In the genomic region with DNA sequence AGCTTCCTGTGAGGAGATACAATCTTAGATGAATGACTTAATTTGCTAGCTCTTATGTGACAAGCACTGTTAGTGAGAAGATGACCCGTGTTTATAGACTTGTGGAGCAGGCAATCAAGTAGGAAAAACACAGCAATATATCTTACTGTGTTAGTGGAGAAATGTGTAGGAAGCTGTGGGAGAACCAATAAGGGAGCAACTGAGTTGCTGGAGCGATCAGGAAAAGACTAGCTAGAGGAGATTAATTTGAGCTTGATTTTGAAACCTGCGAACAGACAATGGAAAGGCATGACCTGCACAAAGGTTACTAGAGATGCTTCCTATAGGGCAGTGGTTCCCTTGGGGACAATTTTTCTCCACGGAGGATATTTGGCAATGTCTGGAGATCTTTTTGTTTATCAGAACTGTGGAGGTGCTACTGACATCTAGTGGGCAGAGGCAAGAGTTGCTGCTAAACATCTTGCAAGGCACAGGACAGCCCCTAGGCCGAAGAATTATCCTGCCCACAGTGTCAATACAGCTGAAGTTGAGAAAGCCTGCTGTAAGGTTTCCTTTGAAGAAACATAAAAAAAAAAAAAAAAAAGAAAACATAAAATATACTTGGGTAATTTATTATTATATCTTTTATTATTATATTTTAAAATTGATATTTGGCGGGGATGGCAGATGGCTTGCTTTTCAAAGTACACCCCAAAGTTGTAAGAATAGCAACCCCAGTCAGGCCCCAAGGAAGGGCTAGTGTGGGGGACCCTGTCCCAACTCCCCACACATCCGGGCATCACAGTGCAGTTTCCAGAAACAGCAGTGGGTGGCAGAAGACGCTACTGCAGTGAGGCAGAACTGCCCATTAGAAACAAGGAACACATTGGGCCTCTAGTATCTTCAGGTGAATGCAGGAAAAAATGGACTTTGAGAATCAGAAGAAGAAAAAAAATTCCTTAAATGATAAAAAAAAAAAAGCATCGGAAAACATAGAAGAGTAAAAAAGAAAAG, we compare ENCODE assay signal across 8 cellular contexts.
DNase-seq lines count a peak whose midpoint lies in the region; ATAC-seq and TF ChIP-seq lines count a peak whose summit lies in the region.

No MANE protein-coding gene starts in this region.

- H3K9me3 Mint-ChIP-seq in activated naive CD4-positive, alpha-beta T cell treated with anti-CD3 and anti-CD28 coated beads, Interleukin-2, amount 10 ng/mL, durations not matched to agents 7 days and 5 days = no peaks in the 10 kb centered on the region

- H3K36me3 ChIP-seq in PC-9 (ENCODE audit: low read depth) (no peaks in the 10 kb centered on the region), parathyroid adenoma (ENCODE audit: control insufficient read depth, insufficient read depth, low read length) (no peaks in the 10 kb centered on the region)

- H3K4me3 ChIP-seq in PC-9 = no peak overlapping the region
- H3K4me3 ChIP-seq in parathyroid adenoma (ENCODE audit: low read depth, low read length) = no peak overlapping the region

- CTCF ChIA-PET in activated naive CD4-positive, alpha-beta T cell treated with anti-CD3 and anti-CD28 coated beads, Interleukin-2, amount 10 ng/mL, durations not matched to agents 7 days and 5 days (lab: Charles Lee) = interaction anchor here (0.7 to 1.7 kb wide), 6 partner anchors 13 to 641 kb away, joined by 3 to 10 read pairs (median 4); no protein-coding TSS in a partner anchor
- CTCF ChIA-PET in PC-9 (lab: Charles Lee) = interaction anchor here (0.6 to 0.7 kb wide), 3 partner anchors 13 to 356 kb away, joined by 3 to 6 read pairs (median 4); no protein-coding TSS in a partner anchor

- H3K79me2 ChIP-seq in PC-9 (ENCODE audit: low read depth) (no peaks in the 10 kb centered on the region), parathyroid adenoma (no peaks in the 10 kb centered on the region)

- no peaks in the 10 kb centered on the region for H3K9me2 ChIP-seq in PC-9 (ENCODE audit: insufficient read depth)

- no peaks in the 10 kb centered on the region for H3K27me3 ChIP-seq in PC-9 (ENCODE audit: insufficient read depth, low read depth)
- H3K27me3 ChIP-seq in parathyroid adenoma (ENCODE audit: control insufficient read depth, insufficient read depth, low read length) = no peaks in the 10 kb centered on the region

- no peaks in the 10 kb centered on the region for H3F3A ChIP-seq in PC-9 (ENCODE audit: insufficient read depth, low read depth)

- H3K4me1 Mint-ChIP-seq in activated naive CD4-positive, alpha-beta T cell treated with anti-CD3 and anti-CD28 coated beads, Interleukin-2, amount 10 ng/mL, durations not matched to agents 7 days and 5 days = no peaks in the 10 kb centered on the region

- no peaks in the 10 kb centered on the region for H3K27me3 Mint-ChIP-seq in activated naive CD4-positive, alpha-beta T cell treated with anti-CD3 and anti-CD28 coated beads, Interleukin-2, amount 10 ng/mL, durations not matched to agents 7 days and 5 days

- DNase-seq in activated naive CD4-positive, alpha-beta T cell treated with anti-CD3 and anti-CD28 coated beads, Interleukin-2, amount 10 ng/mL, durations not matched to agents 7 days and 5 days = peak; percentile 27
- no peak for DNase-seq in activated naive CD4-positive, alpha-beta T cell (lab: John Stamatoyannopoulos, UW)
- peak in 1 of 2 experiments; percentile 11 for DNase-seq in PC-9
- DNase-seq in epidermal melanocyte (ENCODE audit: insufficient read length, low spot score) = no peak

- H3K27ac Mint-ChIP-seq in activated naive CD4-positive, alpha-beta T cell treated with anti-CD3 and anti-CD28 coated beads, Interleukin-2, amount 10 ng/mL, durations not matched to agents 7 days and 5 days = no peak overlapping the region

- peak; percentile 93 for ATAC-seq in GM21360 (IDR thresholded peaks at IDR 0.05; ENCODE audit: unreplicated experiment)
- ATAC-seq in HG03442 (IDR thresholded peaks at IDR 0.05; ENCODE audit: unreplicated experiment) = peak; percentile 74
- peak; percentile 85 for ATAC-seq in esophagus mucosa

- H3K9me3 ChIP-seq in PC-9 (ENCODE audit: insufficient read depth, low read depth) (no peaks in the 10 kb centered on the region), parathyroid adenoma (ENCODE audit: control insufficient read depth, low read length) (no peaks in the 10 kb centered on the region)

- H3K9ac ChIP-seq in parathyroid adenoma = no peak overlapping the region

- H3K4me2 ChIP-seq in PC-9 (0 out of 2 replicates have a peak overlapping the region, but pooled peaks have one; percentile 11), parathyroid adenoma (ENCODE audit: low read length) (no peak overlapping the region)

- no peaks in the 10 kb centered on the region for H3K36me3 Mint-ChIP-seq in activated naive CD4-positive, alpha-beta T cell treated with anti-CD3 and anti-CD28 coated beads, Interleukin-2, amount 10 ng/mL, durations not matched to agents 7 days and 5 days

- no peaks in the 10 kb centered on the region for H4K20me1 ChIP-seq in PC-9 (ENCODE audit: insufficient read depth)

- no TSS peak for BruUV-seq in PC-9 (replicated peaks; lab: Mats Ljungman, UMichigan)

- intact Hi-C loops in PC-9 (cut with micrococcal nuclease; ENCODE audit: unreplicated experiment) = loop anchor here (2.0 to 5.0 kb wide), 2 partner anchors 357 to 636 kb away; no protein-coding TSS in a partner anchor

- H3K4me3 Mint-ChIP-seq in activated naive CD4-positive, alpha-beta T cell treated with anti-CD3 and anti-CD28 coated beads, Interleukin-2, amount 10 ng/mL, durations not matched to agents 7 days and 5 days = no peak overlapping the region

- no peak overlapping the region for H3K27ac ChIP-seq in PC-9
- no peak overlapping the region for H3K27ac ChIP-seq in parathyroid adenoma

- TF ChIP-seq CTCF in PC-9 (conservative IDR thresholded peaks at IDR 0.05) = peak; percentile 81
- peak; percentile 46 for TF ChIP-seq CTCF in parathyroid adenoma (IDR thresholded peaks at IDR 0.05)

- POLR2A ChIA-PET in PC-9 (lab: Charles Lee; ENCODE audit: unreplicated experiment) = no interaction called here

- no peaks in the 10 kb centered on the region for H3K4me1 ChIP-seq in PC-9 (replicated peaks; ENCODE audit: insufficient read depth)
- H3K4me1 ChIP-seq in parathyroid adenoma = no peaks in the 10 kb centered on the region

- H2AFZ ChIP-seq in PC-9 (no peak overlapping the region), parathyroid adenoma (peak overlapping the region; percentile 1)
